ENCODE assay signal across 24 cellular contexts in the genomic region with DNA sequence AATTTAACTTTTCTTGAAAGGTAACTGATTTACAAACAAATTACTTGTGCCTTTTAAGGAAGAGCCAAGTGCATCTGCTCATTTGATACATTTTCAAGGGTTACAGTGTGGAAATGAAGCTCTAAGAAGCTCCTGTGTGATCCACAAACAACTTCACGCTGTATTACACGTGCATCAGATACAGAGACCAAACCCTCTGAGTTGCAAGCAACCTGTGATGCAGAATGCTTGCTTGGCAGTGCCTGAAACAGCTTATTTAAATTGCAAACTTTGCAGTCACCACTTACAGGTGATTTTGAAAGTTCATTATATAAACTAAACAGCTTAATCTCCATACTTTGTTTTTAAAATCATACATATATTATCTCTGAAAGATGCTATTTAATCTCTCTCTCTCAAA. TPM values are rescaled to one million over a fixed set of nuclear protein-coding genes. Genes with fewer than 3 reads are reported as not detected.
DNase-seq lines count a peak whose midpoint lies in the region; ATAC-seq lines count a peak whose summit lies in the region.
"Had no signal": no experiment of that assay in that cellular context is flagged by ENCODE, and none has a peak within 500 bp of the region (broad histone marks: within the 10 kb centered on the region; RNA-seq: fewer than 3 reads in every experiment).

No MANE protein-coding gene starts in this region.

- H3K9me3 Mint-ChIP-seq in stimulated activated effector memory CD8-positive, alpha-beta T cell treated with anti-CD3 and anti-CD28 coated beads, Interleukin-12 subunit alpha, Interleukin-12 subunit beta, amount 100 ng/mL, for 72 hours, result no peaks in the 10 kb centered on the region
- H3K9me3 Mint-ChIP-seq: activated naive CD8-positive, alpha-beta T cell treated with anti-CD3 and anti-CD28 coated beads, Interleukin-2, amount 50 U/mL, for 24 hours; dendritic cell treated with granulocyte-macrophage colony-stimulating factor and Interleukin-4, amounts not matched to agents 40 ng/mL and 50 ng/mL, for 4 days; naive thymus-derived CD8-positive, alpha-beta T cell; stimulated activated naive B cell treated with anti-CD40 and anti-IgM and Interleukin-4, amounts not matched to agents 10 μg/mL and 1 μg/mL and 100 μg/mL, for 72 hours had no signal

- H3K9me3 ChIP-seq in iPS-18a (ENCODE audit: control insufficient read depth, low read depth, low read length), result no peaks in the 10 kb centered on the region
- H3K9me3 ChIP-seq: breast epithelium had no signal

- H3K27me3 ChIP-seq in iPS-18a (ENCODE audit: control insufficient read depth, insufficient read depth, low read length), result no peaks in the 10 kb centered on the region
- H3K27me3 ChIP-seq: breast epithelium had no signal

- no peak overlapping the region for H3K4me3 ChIP-seq in iPS-18a (ENCODE audit: low read length)
- H3K4me3 ChIP-seq: breast epithelium, hepatocyte had no signal

- peak overlapping the region; percentile 7 for H3K9ac ChIP-seq in iPS-18a (ENCODE audit: low read length)

- H3K27ac ChIP-seq in iPS-18a (ENCODE audit: low read length), result no peak overlapping the region
- H3K27ac ChIP-seq: 22Rv1, breast epithelium, hepatocyte had no signal

- H3K4me3 Mint-ChIP-seq in stimulated activated effector memory CD8-positive, alpha-beta T cell treated with anti-CD3 and anti-CD28 coated beads, Interleukin-12 subunit alpha, Interleukin-12 subunit beta, amount 100 ng/mL, for 72 hours, result no peak overlapping the region
- H3K4me3 Mint-ChIP-seq: activated naive CD8-positive, alpha-beta T cell treated with anti-CD3 and anti-CD28 coated beads, Interleukin-2, amount 50 U/mL, for 24 hours; dendritic cell treated with granulocyte-macrophage colony-stimulating factor and Interleukin-4, amounts not matched to agents 40 ng/mL and 50 ng/mL, for 4 days; naive thymus-derived CD8-positive, alpha-beta T cell; stimulated activated naive B cell treated with anti-CD40 and anti-IgM and Interleukin-4, amounts not matched to agents 10 μg/mL and 1 μg/mL and 100 μg/mL, for 72 hours had no signal

- DNase-seq in DMS53 (lab: John Stamatoyannopoulos, UW) (peak; percentile 3), DMS53 treated with DMSO at 0.1 percent for 48 hours (lab: John Stamatoyannopoulos, UW; ENCODE audit: unreplicated experiment) (no peak), NCI-H526 treated with DMSO at 0.1 percent for 48 hours (lab: John Stamatoyannopoulos, UW) (peak; percentile 54), left colon (no peak)
- DNase-seq in stimulated activated effector memory CD8-positive, alpha-beta T cell treated with anti-CD3 and anti-CD28 coated beads, Interleukin-12 subunit alpha, Interleukin-12 subunit beta, amount 100 ng/mL, for 72 hours (ENCODE audit: low spot score in 2 of 2), result no peak
- no peak for DNase-seq in activated CD4-positive, CD25-positive, alpha-beta regulatory T cell treated with anti-CD3 and anti-CD28 coated beads, Interleukin-2, amount 50 U/mL, for 72 hours
- DNase-seq: activated CD4-positive, alpha-beta T cell treated with anti-CD3 and anti-CD28 coated beads, Interleukin-2, amount 50 U/mL, for 1 hour; activated effector memory CD4-positive, alpha-beta T cell treated with anti-CD3 and anti-CD28 coated beads, Interleukin-2, amount 50 U/mL, for 16 hours; activated naive CD8-positive, alpha-beta T cell treated with anti-CD3 and anti-CD28 coated beads, Interleukin-2, amount 50 U/mL, for 24 hours; Kasumi-1; kidney; naive thymus-derived CD8-positive, alpha-beta T cell; NCI-H2227 treated with DMSO at 0.1 percent for 48 hours; stimulated activated naive B cell treated with anti-CD40 and anti-IgM and Interleukin-4, amounts not matched to agents 10 μg/mL and 1 μg/mL and 100 μg/mL, for 72 hours; T-helper 1 cell; trophoblast cell had no signal

- H3K4me1 ChIP-seq in iPS-18a (ENCODE audit: control insufficient read depth, low read depth, low read length), result peaks cover 56% of the 10 kb centered on the region
- H3K4me1 ChIP-seq: breast epithelium had no signal

- peaks cover 48% of the 10 kb centered on the region for H3K4me1 Mint-ChIP-seq in stimulated activated effector memory CD8-positive, alpha-beta T cell treated with anti-CD3 and anti-CD28 coated beads, Interleukin-12 subunit alpha, Interleukin-12 subunit beta, amount 100 ng/mL, for 72 hours

- intact Hi-C loops in left colon (cut with DNase I, micrococcal nuclease), result no loop called here

- peaks cover 20% of the 10 kb centered on the region for H3K36me3 Mint-ChIP-seq in stimulated activated effector memory CD8-positive, alpha-beta T cell treated with anti-CD3 and anti-CD28 coated beads, Interleukin-12 subunit alpha, Interleukin-12 subunit beta, amount 100 ng/mL, for 72 hours
- H3K36me3 Mint-ChIP-seq: naive thymus-derived CD8-positive, alpha-beta T cell had no signal

- H3K27ac Mint-ChIP-seq in stimulated activated effector memory CD8-positive, alpha-beta T cell treated with anti-CD3 and anti-CD28 coated beads, Interleukin-12 subunit alpha, Interleukin-12 subunit beta, amount 100 ng/mL, for 72 hours, result peak overlapping the region; percentile 13
- H3K27ac Mint-ChIP-seq: activated naive CD8-positive, alpha-beta T cell treated with anti-CD3 and anti-CD28 coated beads, Interleukin-2, amount 50 U/mL, for 24 hours; progenitor cell of endocrine pancreas; stimulated activated naive B cell treated with anti-CD40 and anti-IgM and Interleukin-4, amounts not matched to agents 10 μg/mL and 1 μg/mL and 100 μg/mL, for 72 hours had no signal

- ATAC-seq in stimulated activated effector memory CD8-positive, alpha-beta T cell treated with anti-CD3 and anti-CD28 coated beads, Interleukin-12 subunit alpha, Interleukin-12 subunit beta, amount 100 ng/mL, for 72 hours, result no peak
- ATAC-seq in HG03571 (IDR thresholded peaks at IDR 0.05; ENCODE audit: unreplicated experiment) (no peak), left colon (no peak)
- ATAC-seq: activated naive CD8-positive, alpha-beta T cell treated with anti-CD3 and anti-CD28 coated beads, Interleukin-2, amount 50 U/mL, for 24 hours; HCT116; naive thymus-derived CD8-positive, alpha-beta T cell; stimulated activated naive B cell treated with anti-CD40 and anti-IgM and Interleukin-4, amounts not matched to agents 10 μg/mL and 1 μg/mL and 100 μg/mL, for 72 hours had no signal

- H3K36me3 ChIP-seq in iPS-18a (ENCODE audit: control insufficient read depth, low read depth, low read length), result no peaks in the 10 kb centered on the region
- H3K36me3 ChIP-seq: breast epithelium had no signal

RNA-seq across cellular contexts. Expression of a gene that starts 50.1 kb away (rescaled TPM):
- total RNA-seq in left colon, result 10 to 100 TPM; 15.4 to 41.1 TPM

Comparison
In these comparisons a context has a peak if more than half of its experiments do, and no peak if none do; other contexts are left out.
1. DNase-seq: peak in DMS53 (single experiment) and NCI-H526 treated with DMSO at 0.1 percent for 48 hours (single experiment); none in DMS53 treated with DMSO at 0.1 percent for 48 hours (single experiment), stimulated activated effector memory CD8-positive, alpha-beta T cell treated with anti-CD3 and anti-CD28 coated beads, Interleukin-12 subunit alpha, Interleukin-12 subunit beta, amount 100 ng/mL, for 72 hours (0 of 2), activated CD4-positive, CD25-positive, alpha-beta regulatory T cell treated with anti-CD3 and anti-CD28 coated beads, Interleukin-2, amount 50 U/mL, for 72 hours (single experiment) and left colon (0 of 2).